Comparison of ENCODE assay signal across 17 cellular contexts in the genomic region with DNA sequence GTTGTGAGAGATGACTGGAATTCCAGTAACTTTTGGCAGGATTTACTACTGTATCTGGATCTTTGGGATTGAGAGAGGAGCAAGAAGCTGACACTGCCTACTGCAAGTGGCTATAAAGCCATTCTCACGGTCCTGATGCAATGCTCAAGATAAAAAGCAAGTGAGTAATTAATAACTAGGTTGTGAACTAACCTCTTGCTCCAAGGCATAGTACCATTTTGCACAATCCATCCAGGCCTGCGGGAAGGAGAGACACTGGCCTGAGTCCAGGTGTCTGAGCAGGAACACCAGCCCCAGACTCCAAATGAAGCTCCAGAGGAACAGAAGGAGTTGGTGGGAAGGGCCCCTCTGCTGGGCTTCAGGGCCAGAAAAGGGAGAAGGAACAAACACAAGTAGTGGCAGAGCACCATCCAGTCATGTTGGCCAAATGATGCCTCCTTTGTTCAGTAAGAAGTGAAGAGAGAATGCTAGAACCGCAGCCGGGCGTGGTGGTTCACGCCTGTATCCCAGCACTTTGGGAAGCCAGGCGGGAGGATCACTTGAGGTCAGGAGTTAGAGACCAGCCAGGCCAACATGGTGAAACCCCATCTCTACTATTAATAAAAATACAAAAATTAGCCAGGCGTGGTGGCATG. TPM values are rescaled to one million over a fixed set of nuclear protein-coding genes. Genes with fewer than 3 reads are reported as not detected.
DNase-seq lines count a peak whose midpoint lies in the region; ATAC-seq and TF ChIP-seq lines count a peak whose summit lies in the region.
"Had no signal": no experiment of that assay in that cellular context is flagged by ENCODE, and none has a peak within 500 bp of the region (broad histone marks: within the 10 kb centered on the region; RNA-seq: fewer than 3 reads in every experiment).

No MANE protein-coding gene starts in this region.

- no peak overlapping the region for H2AFZ ChIP-seq in mammary epithelial cell (ENCODE audit: low read depth, low read length)

- peaks cover 8% of the 10 kb centered on the region for H3K4me1 Mint-ChIP-seq in MCF 10A (ENCODE audit: insufficient read depth, unreplicated experiment)

- CTCF ChIA-PET in MCF 10A (lab: Yijun Ruan, JAX) (interaction anchor here (0.6 to 14.3 kb wide), 6 partner anchors 9 to 508 kb away, joined by 3 to 129 read pairs (median 4); no protein-coding TSS in a partner anchor), mammary epithelial cell (lab: Charles Lee; ENCODE audit: low non-redundant PET) (no interaction called here)

- no peak overlapping the region for H3K27ac Mint-ChIP-seq in MCF 10A (ENCODE audit: low read depth, unreplicated experiment)

- H3K9me3 Mint-ChIP-seq in MCF 10A (ENCODE audit: unreplicated experiment): no peaks in the 10 kb centered on the region

- no peak overlapping the region for H3K27ac ChIP-seq in mammary epithelial cell (ENCODE audit: insufficient read depth, low read depth, low read length)
- H3K27ac ChIP-seq in ectodermal cell (ENCODE audit: insufficient read depth, low read depth, low read length, poor library complexity, severe bottlenecking): peak overlapping the region; percentile 77
- H3K27ac ChIP-seq in spleen: no peak overlapping the region
- no peak overlapping the region for H3K27ac ChIP-seq in upper lobe of right lung
- H3K27ac ChIP-seq: 22Rv1, C4-2B, SJSA1 had no signal

- no peak for TF ChIP-seq CTCF in MCF 10A (IDR thresholded peaks at IDR 0.05; ENCODE audit: unreplicated experiment)
- TF ChIP-seq CTCF in mammary epithelial cell (conservative IDR thresholded peaks at IDR 0.05 in 1 of 2, IDR thresholded peaks at IDR 0.05 in 1 of 2; ENCODE audit: extremely low read depth in 1 of 2, insufficient read depth in 1 of 2, low read depth in 1 of 2, low read length in 2 of 2): no peak
- TF ChIP-seq CTCF in spleen (IDR thresholded peaks at IDR 0.05 in 8 of 11, conservative IDR thresholded peaks at IDR 0.05 in 3 of 11): no peak
- no peak for TF ChIP-seq CTCF in upper lobe of right lung (IDR thresholded peaks at IDR 0.05)

- H3K9me3 ChIP-seq in mammary epithelial cell (replicated peaks; ENCODE audit: insufficient read depth, low read length) (no peaks in the 10 kb centered on the region), ectodermal cell (ENCODE audit: control insufficient read depth, low read length) (no peaks in the 10 kb centered on the region), spleen (no peaks in the 10 kb centered on the region), upper lobe of right lung (no peaks in the 10 kb centered on the region)
- H3K9me3 ChIP-seq: SJSA1 had no signal

- dilution Hi-C loops in mammary epithelial cell (cut with HindIII; ENCODE audit: low sequenced_read_pairs): no loop called here

- H3K9ac ChIP-seq in mammary epithelial cell (ENCODE audit: insufficient read depth, low read length): no peak overlapping the region

- H3K4me3 ChIP-seq in mammary epithelial cell (replicated peaks in 1 of 3; ENCODE audit: insufficient read depth in 1 of 3, low read depth in 2 of 3, low read length in 3 of 3): no peak overlapping the region
- H3K4me3 ChIP-seq in ectodermal cell (ENCODE audit: insufficient read depth, low read depth, low read length): no peak overlapping the region
- no peak overlapping the region for H3K4me3 ChIP-seq in spleen
- H3K4me3 ChIP-seq in upper lobe of right lung: no peak overlapping the region
- H3K4me3 ChIP-seq: SJSA1 had no signal

- no peak for TF ChIP-seq POLR2A in spleen (IDR thresholded peaks at IDR 0.05)

- no peaks in the 10 kb centered on the region for H3K79me2 ChIP-seq in mammary epithelial cell (ENCODE audit: insufficient read depth, low read length)

- no peak for ATAC-seq in upper lobe of right lung
- no peak for ATAC-seq in HG02759 (IDR thresholded peaks at IDR 0.05; ENCODE audit: unreplicated experiment)

- 74% methylated on average over 8 of the region's 8 CpGs for WGBS in mammary epithelial cell (ENCODE audit: low coverage, missing lambda C conversion rate)
- 86 to 95% methylated on average over 8 of the region's 8 CpGs for WGBS in ectodermal cell, 2 experiments
- 82 to 93% (median 90%) methylated on average over 8 of the region's 8 CpGs for WGBS in spleen, 5 donors

- H3K27me3 ChIP-seq in mammary epithelial cell (ENCODE audit: insufficient read depth, low read length) (no peaks in the 10 kb centered on the region), ectodermal cell (ENCODE audit: control insufficient read depth, insufficient read depth, low read length, poor library complexity, severe bottlenecking) (no peaks in the 10 kb centered on the region), spleen (replicated peaks in 1 of 7) (peaks cover 0 to 3% (median 0%) of the 10 kb centered on the region in 7 donors), upper lobe of right lung (peaks cover 3% of the 10 kb centered on the region)

- no peaks in the 10 kb centered on the region for H4K20me1 ChIP-seq in mammary epithelial cell (ENCODE audit: insufficient read depth, low read length)

- POLR2A ChIA-PET in MCF 10A (lab: Yijun Ruan, JAX): interaction anchor here (0.6 to 2.2 kb wide), 12 partner anchors 9 to 61 kb away, joined by 3 to 5 read pairs (median 4); partner anchors contain the start of gene NUCKS1

- BruUV-seq in MCF 10A (replicated peaks; lab: Mats Ljungman, UMichigan): no TSS peak
- no TSS peak for BruUV-seq in mammary epithelial cell (replicated peaks; lab: Mats Ljungman, UMichigan)

- H3K36me3 Mint-ChIP-seq in MCF 10A (ENCODE audit: insufficient read depth, unreplicated experiment): peaks cover 4% of the 10 kb centered on the region

- no peaks in the 10 kb centered on the region for H3K36me3 ChIP-seq in mammary epithelial cell (ENCODE audit: insufficient read depth, low read length)
- H3K36me3 ChIP-seq in ectodermal cell (ENCODE audit: control insufficient read depth, insufficient read depth, low read length): no peaks in the 10 kb centered on the region
- no peaks in the 10 kb centered on the region for H3K36me3 ChIP-seq in spleen
- H3K36me3 ChIP-seq in upper lobe of right lung: no peaks in the 10 kb centered on the region
- H3K36me3 ChIP-seq: SJSA1 had no signal

- DNase-seq in MCF 10A (ENCODE audit: unreplicated experiment): peak; percentile 72
- no peak for DNase-seq in mammary epithelial cell
- DNase-seq in mesenteric fat pad (ENCODE audit: low spot score): peak; percentile 80
- peak; percentile 22 for DNase-seq in spleen
- no peak for DNase-seq in upper lobe of right lung
- no peak for DNase-seq in OCI-M1 (lab: John Stamatoyannopoulos, UW)
- DNase-seq: AML-193, DMS79, NCI-H1417 treated with DMSO at 0.1 percent for 48 hours, NCI-H187 treated with DMSO at 0.1 percent for 48 hours, NCI-H226, NCI-H524 treated with DMSO at 0.1 percent for 48 hours had no signal

- no peak overlapping the region for H3K4me2 ChIP-seq in mammary epithelial cell (ENCODE audit: insufficient read depth, low read depth, low read length)

- H3K27me3 Mint-ChIP-seq in MCF 10A (ENCODE audit: insufficient read depth, unreplicated experiment): peaks cover 27% of the 10 kb centered on the region

- intact Hi-C loops in MCF 10A (cut with micrococcal nuclease): no loop called here
- intact Hi-C loops in mammary epithelial cell (cut with micrococcal nuclease): no loop called here
- intact Hi-C loops in spleen (cut with DNase I; ENCODE audit: low total_unique reads): no loop called here
- intact Hi-C loops in upper lobe of right lung (cut with DNase I): no loop called here

- in situ Hi-C loops in mammary epithelial cell (cut with MboI; ENCODE audit: low sequenced_read_pairs in 2 of 2): no loop called here

- H3K4me3 Mint-ChIP-seq in MCF 10A (ENCODE audit: unreplicated experiment): no peak overlapping the region

- H3K4me1 ChIP-seq in mammary epithelial cell (ENCODE audit: insufficient read depth, low read length): no peaks in the 10 kb centered on the region
- peaks cover 46% of the 10 kb centered on the region for H3K4me1 ChIP-seq in ectodermal cell (ENCODE audit: control insufficient read depth, insufficient read depth, low read length)
- H3K4me1 ChIP-seq in spleen: peaks cover 11 to 29% (median 14%) of the 10 kb centered on the region in 6 donors
- no peaks in the 10 kb centered on the region for H3K4me1 ChIP-seq in upper lobe of right lung
- H3K4me1 ChIP-seq: SJSA1 had no signal

RNA-seq across cellular contexts. Expression of gene SLC45A3, which starts 9.9 kb away (rescaled TPM):
- total RNA-seq in MCF 10A (2022) (3.1 and 5.3 TPM in 2 replicates), mammary epithelial cell (1 to 10 TPM; 3.2 to 4.3 TPM), mesenteric fat pad (2.0 TPM), spleen (10 to 100 TPM; 22.8 to 43.7 (median 30.4) TPM), upper lobe of right lung (8.6 TPM)
- polyA plus RNA-seq in mammary epithelial cell (3.3 TPM), spleen (10 to 100 TPM; 16.8 to 41.5 (median 36.0) TPM)
- 2.4 TPM for polyA minus RNA-seq in mammary epithelial cell
- 12.3 TPM for polyA plus RNA-seq in ectodermal cell (2013, experiment 1 of 4)
- 17.0 TPM for polyA plus RNA-seq in ectodermal cell (2013, experiment 2 of 4)
- 15.1 TPM for polyA plus RNA-seq in ectodermal cell (2013, experiment 3 of 4)
- polyA plus RNA-seq in ectodermal cell (2013, experiment 4 of 4): 15.6 TPM

RNA-seq across cellular contexts. Expression of gene ELK4, which starts 58.4 kb away (rescaled TPM):
- total RNA-seq in MCF 10A (2022) (101 and 109 TPM in 2 replicates), mammary epithelial cell (10 to 100 TPM; 17.7 to 38.6 TPM), mesenteric fat pad (70.2 TPM), spleen (100 to 1,000 TPM in 4 of 7 donors, 10 to 100 TPM in 3; 50.9 to 109 (median 102) TPM), upper lobe of right lung (71.5 TPM)
- polyA plus RNA-seq in mammary epithelial cell (4.9 TPM), spleen (10 to 100 TPM in 1 of 3 donors, 1 to 10 TPM in 2; 8.5 to 12.5 (median 9.8) TPM)
- polyA minus RNA-seq in mammary epithelial cell: 37.7 TPM
- 21.6 TPM for polyA plus RNA-seq in ectodermal cell (2013, experiment 1 of 4)
- polyA plus RNA-seq in ectodermal cell (2013, experiment 2 of 4): 22.1 TPM
- 11.5 TPM for polyA plus RNA-seq in ectodermal cell (2013, experiment 3 of 4)
- 13.8 TPM for polyA plus RNA-seq in ectodermal cell (2013, experiment 4 of 4)

RNA-seq across cellular contexts. Expression of gene NUCKS1, which starts 59.7 kb away (rescaled TPM):
- total RNA-seq in MCF 10A (2022) (605 and 615 TPM in 2 replicates), mammary epithelial cell (100 to 1,000 TPM in 1 of 2 donors, 10 to 100 TPM in 1; 94.5 to 160 TPM), mesenteric fat pad (102 TPM), spleen (100 to 1,000 TPM in 5 of 7 donors, 10 to 100 TPM in 2; 85.4 to 142 (median 114) TPM), upper lobe of right lung (117 TPM)
- polyA plus RNA-seq in mammary epithelial cell (46.3 TPM), spleen (10 to 100 TPM; 26.9 to 36.5 (median 32.8) TPM)
- 93.5 TPM for polyA minus RNA-seq in mammary epithelial cell
- polyA plus RNA-seq in ectodermal cell (2013, experiment 1 of 4): 455 TPM
- 448 TPM for polyA plus RNA-seq in ectodermal cell (2013, experiment 2 of 4)
- polyA plus RNA-seq in ectodermal cell (2013, experiment 3 of 4): 311 TPM
- 357 TPM for polyA plus RNA-seq in ectodermal cell (2013, experiment 4 of 4)

Comparison
In these comparisons a context has a peak if more than half of its experiments do, and no peak if none do; other contexts are left out.
1. DNase-seq: peak in MCF 10A (single experiment), mesenteric fat pad (single experiment) and spleen (single experiment); none in mammary epithelial cell (single experiment), upper lobe of right lung (single experiment) and OCI-M1 (single experiment).